In genomic region chr10:133438711-133439273, GRCh38 we compare ENCODE assay signal across 9 cellular contexts. TPM values are rescaled to one million over a fixed set of nuclear protein-coding genes. Genes with fewer than 3 reads are reported as not detected.
DNase-seq lines count a peak whose midpoint lies in the region; ATAC-seq and TF ChIP-seq lines count a peak whose summit lies in the region.
"Had no signal": no experiment of that assay in that cellular context is flagged by ENCODE, and none has a peak within 500 bp of the region (broad histone marks: within the 10 kb centered on the region; RNA-seq: fewer than 3 reads in every experiment).

No MANE protein-coding gene starts in this region.

- in situ Hi-C loops in ACHN (cut with HindIII; ENCODE audit: low pct_ligation_motif_present, low pct_unique_long_range_greater_than_20kb, low sequenced_read_pairs): no loop called here

- ATAC-seq in HG03280 (IDR thresholded peaks at IDR 0.05; ENCODE audit: unreplicated experiment) (no peak), GM18907 (IDR thresholded peaks at IDR 0.05; ENCODE audit: unreplicated experiment) (no peak), GM19452 (IDR thresholded peaks at IDR 0.05; ENCODE audit: unreplicated experiment) (no peak)

- H3K4me3 ChIP-seq in choroid plexus epithelial cell (ENCODE audit: low read depth, low read length): no peak overlapping the region
- H3K4me3 ChIP-seq: breast epithelium had no signal

- DNase-seq in ACHN (peak; percentile 51), ELR (ENCODE audit: low read depth) (peak; percentile 50), M059J (ENCODE audit: low read depth) (peak; percentile 9), choroid plexus epithelial cell (ENCODE audit: low read depth) (peak; percentile 44), NCI-H345 (lab: John Stamatoyannopoulos, UW) (no peak)

- TF ChIP-seq CTCF in choroid plexus epithelial cell (conservative IDR thresholded peaks at IDR 0.05; ENCODE audit: low read depth, low read length): peak; percentile 36

RNA-seq across cellular contexts. Expression of gene SPRN, which starts 14.4 kb away (rescaled TPM):
- not detected in 2 replicates for total RNA-seq in M059J (2014; rRNA removed; shearing (Covaris generic))

RNA-seq across cellular contexts. Expression of gene SCART1, which starts 15.0 kb away (rescaled TPM):
- 0.20 TPM in 2 replicates for total RNA-seq in M059J (2014; rRNA removed; shearing (Covaris generic))

RNA-seq across cellular contexts. Expression of gene MTG1, which starts 44.8 kb away (rescaled TPM):
- total RNA-seq in M059J (2014; rRNA removed; shearing (Covaris generic)): 22.4 and 26.8 TPM in 2 replicates

RNA-seq across cellular contexts. Expression of gene PAOX, which starts 59.7 kb away (rescaled TPM):
- total RNA-seq in M059J (2014; rRNA removed; shearing (Covaris generic)): 2.1 and 4.0 TPM in 2 replicates
